13 cellular contexts compared by ENCODE assay signal in genomic region chr9:94819161-94819677, GRCh38.
DNase-seq lines count a peak whose midpoint lies in the region; ATAC-seq and TF ChIP-seq lines count a peak whose summit lies in the region.
"Had no signal": no experiment of that assay in that cellular context is flagged by ENCODE, and none has a peak within 500 bp of the region (broad histone marks: within the 10 kb centered on the region; RNA-seq: fewer than 3 reads in every experiment).

No MANE protein-coding gene starts in this region.

- CTCF ChIA-PET in HEK293 (lab: Yijun Ruan, JAX), result interaction anchor here (0.6 kb wide), 1 partner anchor 129 kb away, joined by 5 read pairs; no protein-coding TSS in a partner anchor

- intact Hi-C loops in dorsolateral prefrontal cortex (cut with DNase I), result no loop called here
- intact Hi-C loops in spleen (cut with DNase I; ENCODE audit: low total_unique reads), result no loop called here

- H3K9me3 ChIP-seq in HEK293 (ENCODE audit: control insufficient read depth, insufficient read depth, low read depth, low read length) (no peaks in the 10 kb centered on the region), spleen (no peaks in the 10 kb centered on the region)
- H3K9me3 ChIP-seq: MG63 had no signal

- H3K27me3 ChIP-seq in dorsolateral prefrontal cortex (no peaks in the 10 kb centered on the region), spleen (replicated peaks in 1 of 7) (no peaks in the 10 kb centered on the region)
- H3K27me3 ChIP-seq: MG63 had no signal

- ATAC-seq in GM18867 (IDR thresholded peaks at IDR 0.05; ENCODE audit: unreplicated experiment) (no peak), GM18907 (IDR thresholded peaks at IDR 0.05; ENCODE audit: unreplicated experiment) (no peak), HG02678 (IDR thresholded peaks at IDR 0.05; ENCODE audit: unreplicated experiment) (no peak)

- DNase-seq in dorsolateral prefrontal cortex (no peak), medulla oblongata (ENCODE audit: extremely low spot score) (peak; percentile 51), spleen (no peak), SW480 (ENCODE audit: low spot score) (no peak)
- DNase-seq: activated B cell treated with CpG ODN at 0.5 μM for 24 hours; activated T-cell treated with anti-CD3 and anti-CD28 coated beads, Interleukin-2, amount 50 U/mL, for 48 hours; MG63; NCI-H345 had no signal

- H3K4me3 ChIP-seq in HEK293 (ENCODE audit: low read depth, low read length) (no peak overlapping the region), dorsolateral prefrontal cortex (no peak overlapping the region), spleen (no peak overlapping the region)
- H3K4me3 ChIP-seq: MG63 had no signal

- H3K4me1 ChIP-seq in HEK293 (ENCODE audit: control insufficient read depth, insufficient read depth, low read length) (peaks cover 5% of the 10 kb centered on the region; the same call in 1 of the 2 replicates), spleen (no peaks in the 10 kb centered on the region)

- TF ChIP-seq POLR2A in spleen (IDR thresholded peaks at IDR 0.05), result no peak

- 76 to 90% (median 82%) methylated on average over 8 of the region's 8 CpGs for WGBS in spleen, 5 donors

- no peaks in the 10 kb centered on the region for H3K36me3 ChIP-seq in HEK293 (ENCODE audit: control insufficient read depth in 2 of 2, insufficient read depth in 1 of 2, low read length in 2 of 2)
- peaks cover 0 to 7% (median 0%) of the 10 kb centered on the region in 6 donors for H3K36me3 ChIP-seq in spleen

- POLR2A ChIA-PET in HEK293 (lab: Yijun Ruan, JAX), result no interaction called here

- TF ChIP-seq CTCF in HEK293 (tag by site-specific recombination; IDR thresholded peaks at IDR 0.05) (no peak), dorsolateral prefrontal cortex (IDR thresholded peaks at IDR 0.05 in 54 of 56, conservative IDR thresholded peaks at IDR 0.05 in 2 of 56; ENCODE audit: low read depth in 1 of 56, partially characterized antibody in 56 of 56) (no peak), spleen (IDR thresholded peaks at IDR 0.05 in 8 of 11, conservative IDR thresholded peaks at IDR 0.05 in 3 of 11) (no peak)

- H3K27ac ChIP-seq in HEK293 (ENCODE audit: extremely low read depth, low read depth, low read length) (no peak overlapping the region), dorsolateral prefrontal cortex (peak overlapping the region in 55 of 59 donors; percentile 8 to 85 (median 71)), spleen (peak overlapping the region in 5 of 8 donors; percentile 8 to 39 (median 24))
- H3K27ac ChIP-seq: HL-60 had no signal

TF ChIP-seq in HEK293, 187 proteins besides CTCF, POLR2A, EP300 and RAD21:
- TF ChIP-seq ZNF324 (tag by site-specific recombination; IDR thresholded peaks at IDR 0.05), result no peak
- TF ChIP-seq PRDM10 (tag by site-specific recombination; IDR thresholded peaks at IDR 0.05), result peak; percentile 53
